8 cellular contexts compared by ENCODE assay signal in genomic region chrX:154308108-154308946, GRCh38. TPM values are rescaled to one million over a fixed set of nuclear protein-coding genes. Genes with fewer than 3 reads are reported as not detected.
DNase-seq lines count a peak whose midpoint lies in the region; ATAC-seq and TF ChIP-seq lines count a peak whose summit lies in the region.

No MANE protein-coding gene starts in this region.

- H3K4me3 ChIP-seq in A673 (ENCODE audit: low read depth, low read length, poor library complexity, severe bottlenecking) = no peak overlapping the region
- no peak overlapping the region for H3K4me3 ChIP-seq in OCI-LY3 (ENCODE audit: low read length)
- H3K4me3 ChIP-seq in fibroblast of mammary gland (ENCODE audit: control insufficient read depth, low read depth, low read length) = no peak overlapping the region
- no peak overlapping the region for H3K4me3 ChIP-seq in neutrophil (ENCODE audit: low read depth in 1 of 2, low read length in 1 of 2)
- H3K4me3 ChIP-seq in thyroid gland (replicated peaks in 1 of 3) = no peak overlapping the region

- peak; percentile 69 for DNase-seq in A673 (ENCODE audit: low spot score)
- DNase-seq in GM13976 (ENCODE audit: low spot score) = peak; percentile 64
- peak; percentile 61 for DNase-seq in activated T-cell treated with anti-CD3 and anti-CD28 coated beads for 48 hours (ENCODE audit: low read depth)
- peak; percentile 36 for DNase-seq in fibroblast of mammary gland (ENCODE audit: low read depth)
- peak; percentile 43 to 45 for DNase-seq in thyroid gland

- no peaks in the 10 kb centered on the region for H3K79me2 ChIP-seq in OCI-LY3 (ENCODE audit: low read length)

- TF ChIP-seq CTCF in A673 (conservative IDR thresholded peaks at IDR 0.05; ENCODE audit: low read depth, low read length) (peak; percentile 83), GM13976 (IDR thresholded peaks at IDR 0.05; ENCODE audit: borderline replicate concordance, control extremely low read depth, extremely low read depth, insufficient read depth, missing control alignments) (peak; percentile 73), OCI-LY3 (IDR thresholded peaks at IDR 0.05; ENCODE audit: low read depth, low read length) (peak; percentile 64), fibroblast of mammary gland (conservative IDR thresholded peaks at IDR 0.05; ENCODE audit: control insufficient read depth, insufficient read depth, low read depth, low read length) (peak; percentile 66), neutrophil (IDR thresholded peaks at IDR 0.05) (peak; percentile 81), thyroid gland (IDR thresholded peaks at IDR 0.05) (peak; percentile 33 to 61 (median 46))

- H2AFZ ChIP-seq in OCI-LY3 (ENCODE audit: low read depth, low read length) = no peak overlapping the region

- no peaks in the 10 kb centered on the region for H3K36me3 ChIP-seq in A673 (ENCODE audit: insufficient read depth, low read length, poor library complexity, severe bottlenecking)
- H3K36me3 ChIP-seq in OCI-LY3 (replicated peaks; ENCODE audit: low read depth, low read length) = no peaks in the 10 kb centered on the region
- H3K36me3 ChIP-seq in neutrophil = no peaks in the 10 kb centered on the region
- H3K36me3 ChIP-seq in thyroid gland = no peaks in the 10 kb centered on the region

- H4K20me1 ChIP-seq in OCI-LY3 (ENCODE audit: insufficient read depth, low read length) = no peaks in the 10 kb centered on the region

- CTCF ChIA-PET in A673 (lab: Charles Lee) = interaction anchor here (0.8 kb wide), 1 partner anchor 173 kb away, joined by 3 read pairs; no protein-coding TSS in a partner anchor

- no peak for ATAC-seq in HG03159 (IDR thresholded peaks at IDR 0.05; ENCODE audit: unreplicated experiment)

- no peaks in the 10 kb centered on the region for H3K27me3 ChIP-seq in A673 (replicated peaks; ENCODE audit: insufficient read depth, low read depth, low read length, poor library complexity)
- H3K27me3 ChIP-seq in OCI-LY3 (ENCODE audit: low read depth, low read length) = no peaks in the 10 kb centered on the region
- no peaks in the 10 kb centered on the region for H3K27me3 ChIP-seq in neutrophil
- no peaks in the 10 kb centered on the region for H3K27me3 ChIP-seq in thyroid gland

- no peak overlapping the region for H3K4me2 ChIP-seq in OCI-LY3 (ENCODE audit: low read length)

- TF ChIP-seq POLR2A in thyroid gland (IDR thresholded peaks at IDR 0.05) = no peak

- H3K27ac ChIP-seq in A673 (ENCODE audit: low read depth, low read length, poor library complexity, severe bottlenecking) = no peak overlapping the region
- no peak overlapping the region for H3K27ac ChIP-seq in OCI-LY3 (ENCODE audit: low read length)
- H3K27ac ChIP-seq in neutrophil = peak overlapping the region; percentile 92
- no peak overlapping the region for H3K27ac ChIP-seq in thyroid gland

- H3K4me1 ChIP-seq in A673 (ENCODE audit: insufficient read depth, low read length, poor library complexity, severe bottlenecking) = no peaks in the 10 kb centered on the region
- H3K4me1 ChIP-seq in OCI-LY3 (ENCODE audit: low read length) = peaks cover 17% of the 10 kb centered on the region
- H3K4me1 ChIP-seq in neutrophil (ENCODE audit: control insufficient read depth in 1 of 2, insufficient read depth in 1 of 2, low read depth in 1 of 2, low read length in 1 of 2) = peaks cover 45 to 48% of the 10 kb centered on the region in 2 experiments
- no peaks in the 10 kb centered on the region for H3K4me1 ChIP-seq in thyroid gland

- H3K9me3 ChIP-seq in A673 (ENCODE audit: low read depth, low read length, poor library complexity, severe bottlenecking) (no peaks in the 10 kb centered on the region), OCI-LY3 (ENCODE audit: insufficient read depth, low read length) (no peaks in the 10 kb centered on the region), neutrophil (no peaks in the 10 kb centered on the region), thyroid gland (no peaks in the 10 kb centered on the region)

- WGBS in thyroid gland, 2 donors = 52 to 57% methylated on average over 8 to 9 of the region's 9 CpGs

- in situ Hi-C loops in GM13976 (cut with MboI; ENCODE audit: low sequenced_read_pairs, unreplicated experiment) = no loop called here

- intact Hi-C loops in A673 (cut with micrococcal nuclease; ENCODE audit: unreplicated experiment) (no loop called here), thyroid gland (cut with DNase I) (no loop called here)

- no TSS peak for BruUV-seq in A673 (replicated peaks; lab: Mats Ljungman, UMichigan)

- POLR2A ChIA-PET in A673 (lab: Charles Lee; ENCODE audit: low non-redundant PET) = no interaction called here

- H3K9ac ChIP-seq in OCI-LY3 (ENCODE audit: low read length) = no peak overlapping the region

RNA-seq across cellular contexts. Expression of gene TKTL1, which starts 12.7 kb away (rescaled TPM):
- total RNA-seq in A673 (2021) (not detected in 2 replicates), thyroid gland (under 1 TPM in 2 of 4 donors, not detected in 2; 0.54 to 0.89 TPM)

RNA-seq across cellular contexts. Expression of gene TEX28, which starts 13.4 kb away (rescaled TPM):
- total RNA-seq in A673 (2021) = not detected in 2 replicates
- total RNA-seq in thyroid gland = not detected

RNA-seq across cellular contexts. Expression of gene OPN1MW3, which starts 50.9 kb away (rescaled TPM):
- total RNA-seq in A673 (2021) (not detected in 2 replicates), thyroid gland (not detected)
